In the genomic region with DNA sequence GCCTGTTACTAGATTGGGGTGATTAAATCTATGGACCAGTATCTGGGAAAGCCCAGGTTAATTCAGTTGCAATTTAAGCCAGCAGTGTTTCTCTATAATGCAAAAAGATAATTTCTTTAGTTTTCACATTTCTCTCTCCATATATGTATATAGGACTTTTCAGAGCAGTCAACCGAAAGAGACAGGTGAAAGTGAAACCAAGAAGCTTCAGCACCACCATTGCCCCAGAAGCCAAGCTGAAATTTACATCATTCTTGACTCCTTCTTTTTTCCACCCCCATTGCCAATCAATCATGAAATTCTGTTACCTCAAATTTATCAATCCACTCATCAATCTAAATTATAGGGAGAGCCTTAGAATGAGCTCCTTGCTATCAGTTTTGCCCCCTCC, we compare ENCODE assay signal across 8 cellular contexts. TPM values are rescaled to one million over a fixed set of nuclear protein-coding genes. Genes with fewer than 3 reads are reported as not detected.
DNase-seq lines count a peak whose midpoint lies in the region; ATAC-seq and TF ChIP-seq lines count a peak whose summit lies in the region.

No MANE protein-coding gene starts in this region.

- H3K36me3 ChIP-seq in left ventricle myocardium inferior (no peaks in the 10 kb centered on the region), muscle layer of colon (ENCODE audit: insufficient read depth, low read length) (no peaks in the 10 kb centered on the region)

- H3K9ac ChIP-seq in muscle layer of colon (ENCODE audit: low read length): no peak overlapping the region

- peaks cover 0 to 4% of the 10 kb centered on the region in 2 donors for H3K9me3 Mint-ChIP-seq in activated naive CD4-positive, alpha-beta T cell treated with anti-CD3 and anti-CD28 coated beads, Interleukin-2, amount 50 U/mL, for 72 hours

- TF ChIP-seq CTCF in left ventricle myocardium inferior (IDR thresholded peaks at IDR 0.05; ENCODE audit: borderline replicate concordance): no peak

- H3K4me3 ChIP-seq in left ventricle myocardium inferior: peak overlapping the region; percentile 68
- peak overlapping the region; percentile 17 to 77 for H3K4me3 ChIP-seq in muscle layer of colon (ENCODE audit: low read depth in 1 of 2, low read length in 2 of 2)

- ATAC-seq in left ventricle myocardium superior (no peak), HG03139 (IDR thresholded peaks at IDR 0.05; ENCODE audit: unreplicated experiment) (peak; percentile 50)
- ATAC-seq in activated naive CD4-positive, alpha-beta T cell treated with anti-CD3 and anti-CD28 coated beads, Interleukin-2, amount 50 U/mL, for 72 hours: peak; percentile 24 to 31

- DNase-seq in left ventricle myocardium inferior: no peak
- DNase-seq in left ventricle myocardium superior: no peak
- DNase-seq in activated naive CD4-positive, alpha-beta T cell treated with anti-CD3 and anti-CD28 coated beads, Interleukin-2, amount 50 U/mL, for 72 hours (ENCODE audit: low spot score in 2 of 2): no peak
- DNase-seq in D341Med (ENCODE audit: low spot score): no peak
- DNase-seq in NCI-H510A treated with DMSO at 0.1 percent for 48 hours (lab: John Stamatoyannopoulos, UW): no peak
- no peak for DNase-seq in NCI-H1417 (lab: John Stamatoyannopoulos, UW)

- peaks cover 7 to 18% of the 10 kb centered on the region in 2 donors for H3K36me3 Mint-ChIP-seq in activated naive CD4-positive, alpha-beta T cell treated with anti-CD3 and anti-CD28 coated beads, Interleukin-2, amount 50 U/mL, for 72 hours

- peak overlapping the region; percentile 22 to 55 for H3K27ac Mint-ChIP-seq in activated naive CD4-positive, alpha-beta T cell treated with anti-CD3 and anti-CD28 coated beads, Interleukin-2, amount 50 U/mL, for 72 hours

- H3K4me1 ChIP-seq in left ventricle myocardium inferior (peaks cover 38% of the 10 kb centered on the region), muscle layer of colon (ENCODE audit: insufficient read depth, low read length) (peaks cover 25% of the 10 kb centered on the region)

- H3K9me3 ChIP-seq in left ventricle myocardium inferior (replicated peaks) (no peaks in the 10 kb centered on the region), muscle layer of colon (ENCODE audit: low read length) (no peaks in the 10 kb centered on the region)

- H3K27ac ChIP-seq in left ventricle myocardium inferior (replicated peaks) (no peak overlapping the region), muscle layer of colon (ENCODE audit: low read depth, low read length) (no peak overlapping the region)

- intact Hi-C loops in left ventricle myocardium inferior (cut with micrococcal nuclease) (no loop called here), left ventricle myocardium superior (cut with micrococcal nuclease) (no loop called here)

- peaks cover 45% of the 10 kb centered on the region for H3K27me3 ChIP-seq in left ventricle myocardium inferior (ENCODE audit: low read depth)
- H3K27me3 ChIP-seq in muscle layer of colon (ENCODE audit: control insufficient read depth in 1 of 2, insufficient read depth in 2 of 2, low read length in 2 of 2): peaks cover 10 to 28% of the 10 kb centered on the region in 2 donors

RNA-seq across cellular contexts. Expression of gene LRP2, which starts 2.8 kb away (rescaled TPM):
- total RNA-seq in left ventricle myocardium inferior (0.05 TPM), left ventricle myocardium superior (2.0 TPM)
- total RNA-seq in activated naive CD4-positive, alpha-beta T cell treated with anti-CD3 and anti-CD28 coated beads, Interleukin-2, amount 50 U/mL, for 72 hours: 1 to 10 TPM in 1 of 2 donors, under 1 TPM in 1; 0.02 to 2.6 TPM
